Comparison of ENCODE assay signal across 8 cellular contexts in genomic region chr9:5832543-5833529, GRCh38. TPM values are rescaled to one million over a fixed set of nuclear protein-coding genes. Genes with fewer than 3 reads are reported as not detected.
A peak's percentile ranks its signal among the peaks of the same experiment; 100 is the strongest.
DNase-seq lines count a peak whose midpoint lies in the region; ATAC-seq and TF ChIP-seq lines count a peak whose summit lies in the region.

A gene with protein sequence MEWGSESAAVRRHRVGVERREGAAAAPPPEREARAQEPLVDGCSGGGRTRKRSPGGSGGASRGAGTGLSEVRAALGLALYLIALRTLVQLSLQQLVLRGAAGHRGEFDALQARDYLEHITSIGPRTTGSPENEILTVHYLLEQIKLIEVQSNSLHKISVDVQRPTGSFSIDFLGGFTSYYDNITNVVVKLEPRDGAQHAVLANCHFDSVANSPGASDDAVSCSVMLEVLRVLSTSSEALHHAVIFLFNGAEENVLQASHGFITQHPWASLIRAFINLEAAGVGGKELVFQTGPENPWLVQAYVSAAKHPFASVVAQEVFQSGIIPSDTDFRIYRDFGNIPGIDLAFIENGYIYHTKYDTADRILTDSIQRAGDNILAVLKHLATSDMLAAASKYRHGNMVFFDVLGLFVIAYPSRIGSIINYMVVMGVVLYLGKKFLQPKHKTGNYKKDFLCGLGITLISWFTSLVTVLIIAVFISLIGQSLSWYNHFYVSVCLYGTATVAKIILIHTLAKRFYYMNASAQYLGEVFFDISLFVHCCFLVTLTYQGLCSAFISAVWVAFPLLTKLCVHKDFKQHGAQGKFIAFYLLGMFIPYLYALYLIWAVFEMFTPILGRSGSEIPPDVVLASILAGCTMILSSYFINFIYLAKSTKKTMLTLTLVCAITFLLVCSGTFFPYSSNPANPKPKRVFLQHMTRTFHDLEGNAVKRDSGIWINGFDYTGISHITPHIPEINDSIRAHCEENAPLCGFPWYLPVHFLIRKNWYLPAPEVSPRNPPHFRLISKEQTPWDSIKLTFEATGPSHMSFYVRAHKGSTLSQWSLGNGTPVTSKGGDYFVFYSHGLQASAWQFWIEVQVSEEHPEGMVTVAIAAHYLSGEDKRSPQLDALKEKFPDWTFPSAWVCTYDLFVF (minus strand): TSS chr9:5833117. CDS start chr9:5833027, 90 bp downstream.

- H3K4me3 ChIP-seq in BE2C (ENCODE audit: low read depth, low read length): peak within 1 kb of the TSS; percentile 74
- H3K4me3 ChIP-seq in choroid plexus epithelial cell (ENCODE audit: low read depth, low read length): peak within 1 kb of the TSS; percentile 82

- H3K27ac ChIP-seq in layer of hippocampus (ENCODE audit: low read depth, low read length): peak within 1 kb of the TSS; percentile 80

- no peaks in the 10 kb centered on the region for H3K9me3 ChIP-seq in BE2C

- ATAC-seq in HG03432 (IDR thresholded peaks at IDR 0.05; ENCODE audit: unreplicated experiment): peak; percentile 88

- no peaks in the 10 kb centered on the region; the same call in 1 of the 2 replicates for H3K4me1 ChIP-seq in BE2C

- peak; percentile 87 for TF ChIP-seq POLR2A in GM19193 (IDR thresholded peaks at IDR 0.05; ENCODE audit: extremely low read depth, insufficient read depth, insufficient read length)

- TF ChIP-seq CTCF in BE2C (IDR thresholded peaks at IDR 0.05; ENCODE audit: low read depth, low read length): peak; percentile 73
- TF ChIP-seq CTCF in choroid plexus epithelial cell (conservative IDR thresholded peaks at IDR 0.05; ENCODE audit: low read depth, low read length): peak; percentile 63

- H3K36me3 ChIP-seq in BE2C: no peaks in the 10 kb centered on the region

- DNase-seq in BE2C: peak; percentile 88
- peak; percentile 86 for DNase-seq in NCI-H446 treated with DMSO at 0.1 percent for 48 hours (lab: John Stamatoyannopoulos, UW)
- peak; percentile 86 to 87 for DNase-seq in activated CD4-positive, alpha-beta T cell treated with anti-CD3 and anti-CD28 coated beads for 24 hours (ENCODE audit: low read depth in 2 of 2)
- DNase-seq in choroid plexus epithelial cell (ENCODE audit: low read depth): peak; percentile 93
- DNase-seq in stimulated activated CD4-positive, alpha-beta T cell treated with anti-CD3 and anti-CD28 coated beads, Interleukin-1b, Interleukin-23, amount 100 ng/mL, for 4 hours (ENCODE audit: low read depth in 2 of 2): peak; percentile 89 to 90

- H3K27me3 ChIP-seq in BE2C: no peaks in the 10 kb centered on the region; the same call in 1 of the 2 replicates
- no peaks in the 10 kb centered on the region for H3K27me3 ChIP-seq in layer of hippocampus (ENCODE audit: control insufficient read depth, insufficient read depth, low read length)

RNA-seq across cellular contexts. Expression of the gene that starts here (rescaled TPM):
- polyA plus RNA-seq in BE2C (2012; ENCODE audit: insufficient read depth, insufficient read length, low read depth): 1.6 TPM

Comparison
In these comparisons a context has a peak if more than half of its experiments do, and no peak if none do; other contexts are left out.
1. Peak in every context shown above with its lines: DNase-seq, ATAC-seq, H3K4me3 ChIP-seq and H3K27ac ChIP-seq.